In the genomic region with DNA sequence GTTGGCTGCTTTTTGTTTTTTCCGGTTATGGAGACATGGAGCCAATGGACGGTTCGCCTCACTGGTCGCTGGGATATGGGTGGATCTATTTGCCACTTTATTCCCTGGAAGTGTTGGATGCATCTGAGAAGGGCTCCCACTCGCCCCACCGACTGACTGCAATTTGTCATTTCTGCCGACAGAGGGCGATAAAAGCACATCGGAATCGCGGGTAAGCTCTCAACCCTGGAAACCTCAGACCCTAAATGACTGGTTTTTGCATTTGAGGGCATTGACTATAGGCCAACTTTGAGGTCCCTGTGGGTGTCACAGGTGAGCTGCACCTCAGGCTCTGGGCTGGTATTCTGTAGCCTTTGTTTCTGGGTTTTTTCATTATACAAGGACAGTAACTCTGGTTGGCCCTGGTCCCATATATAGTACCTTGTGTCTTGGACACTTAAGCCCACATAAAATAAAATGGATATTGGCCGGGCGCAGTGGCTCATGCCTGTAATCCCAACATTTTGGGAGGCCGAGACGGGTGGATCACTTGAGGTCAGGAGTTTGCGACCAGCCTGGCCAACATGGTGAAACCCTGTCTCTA, we compare ENCODE assay signal across 9 cellular contexts. TPM values are rescaled to one million over a fixed set of nuclear protein-coding genes. Genes with fewer than 3 reads are reported as not detected.
DNase-seq lines count a peak whose midpoint lies in the region; ATAC-seq and TF ChIP-seq lines count a peak whose summit lies in the region.
"Had no signal": no experiment of that assay in that cellular context is flagged by ENCODE, and none has a peak within 500 bp of the region (broad histone marks: within the 10 kb centered on the region; RNA-seq: fewer than 3 reads in every experiment).

No MANE protein-coding gene starts in this region.

- ATAC-seq in HG03025 (IDR thresholded peaks at IDR 0.05; ENCODE audit: low FRiP score, unreplicated experiment) = no peak
- ATAC-seq in GM19463 (IDR thresholded peaks at IDR 0.05; ENCODE audit: unreplicated experiment) = no peak

- H3K27ac Mint-ChIP-seq in CD14-positive monocyte (no peak overlapping the region), osteocyte (ENCODE audit: unreplicated experiment) (no peak overlapping the region)

- no peak for DNase-seq in CD14-positive monocyte (ENCODE audit: low spot score)
- DNase-seq in HAP-1 (ENCODE audit: low spot score in 2 of 2) = peak; percentile 30 to 73
- peak; percentile 13 for DNase-seq in activated T-helper 1 cell treated with Interleukin-2 at 50 U/mL for 16 hours (ENCODE audit: low read depth)
- peak; percentile 40 for DNase-seq in fibroblast of the aortic adventitia (ENCODE audit: low read depth)
- no peak for DNase-seq in osteocyte (ENCODE audit: extremely low spot score, unreplicated experiment)

- H3K4me2 ChIP-seq in OCI-LY3 (ENCODE audit: low read length) = no peak overlapping the region; the same call in 1 of the 2 replicates

- TF ChIP-seq CTCF in CD14-positive monocyte (IDR thresholded peaks at IDR 0.05) (peak; percentile 96), OCI-LY3 (IDR thresholded peaks at IDR 0.05; ENCODE audit: low read depth, low read length) (peak; percentile 66), fibroblast of the aortic adventitia (IDR thresholded peaks at IDR 0.05; ENCODE audit: insufficient read depth, low read length) (peak; percentile 70), osteocyte (IDR thresholded peaks at IDR 0.05) (peak; percentile 76)

- no peak overlapping the region for H3K27ac ChIP-seq in OCI-LY3 (ENCODE audit: low read length)
- H3K27ac ChIP-seq: skin epidermis had no signal

- H3K27me3 Mint-ChIP-seq in CD14-positive monocyte (ENCODE audit: low read depth in 3 of 3) = peaks cover 16 to 19% (median 17%) of the 10 kb centered on the region in 3 donors
- H3K27me3 Mint-ChIP-seq in osteocyte (ENCODE audit: unreplicated experiment) = no peaks in the 10 kb centered on the region

- no peaks in the 10 kb centered on the region for H3K79me2 ChIP-seq in OCI-LY3 (ENCODE audit: low read length)

- no peak overlapping the region for H2AFZ ChIP-seq in OCI-LY3 (ENCODE audit: low read depth, low read length)

- H3K27me3 ChIP-seq in HAP-1 (ENCODE audit: low read depth) (no peaks in the 10 kb centered on the region), OCI-LY3 (ENCODE audit: low read depth, low read length) (peaks cover 12% of the 10 kb centered on the region)

- H3K4me1 Mint-ChIP-seq in CD14-positive monocyte = peaks cover 15% of the 10 kb centered on the region
- H3K4me1 Mint-ChIP-seq in osteocyte (ENCODE audit: unreplicated experiment) = peaks cover 14% of the 10 kb centered on the region

- H3K36me3 ChIP-seq in HAP-1 (replicated peaks) (no peaks in the 10 kb centered on the region), OCI-LY3 (replicated peaks; ENCODE audit: low read depth, low read length) (no peaks in the 10 kb centered on the region)

- H3K9ac ChIP-seq in OCI-LY3 (ENCODE audit: low read length) = no peak overlapping the region

- no peaks in the 10 kb centered on the region for H4K20me1 ChIP-seq in OCI-LY3 (ENCODE audit: insufficient read depth, low read length)

- no peaks in the 10 kb centered on the region for H3K36me3 Mint-ChIP-seq in CD14-positive monocyte
- no peaks in the 10 kb centered on the region for H3K36me3 Mint-ChIP-seq in osteocyte (ENCODE audit: unreplicated experiment)

- intact Hi-C loops in CD14-positive monocyte (cut with micrococcal nuclease) = loop anchor here in 1 of 2 donors (10.0 kb wide), 1 partner anchor 214 kb away; the partner anchor contains the start of gene TM9SF3

- no peaks in the 10 kb centered on the region for H3K9me3 ChIP-seq in HAP-1
- H3K9me3 ChIP-seq in OCI-LY3 (ENCODE audit: insufficient read depth, low read length) = no peaks in the 10 kb centered on the region

- H3K4me3 Mint-ChIP-seq in CD14-positive monocyte = no peak overlapping the region
- H3K4me3 Mint-ChIP-seq in osteocyte (ENCODE audit: unreplicated experiment) = no peak overlapping the region

- in situ Hi-C loops in HAP-1 (cut with MboI; ENCODE audit: low sequenced_read_pairs) = loop anchor here (10.0 kb wide), 1 partner anchor 664 kb away; no protein-coding TSS in a partner anchor

- H3K4me1 ChIP-seq in HAP-1 (peaks cover 6% of the 10 kb centered on the region), OCI-LY3 (ENCODE audit: low read length) (peaks cover 7% of the 10 kb centered on the region)

- H3K9me3 Mint-ChIP-seq in CD14-positive monocyte (peaks cover 0 to 2% (median 0%) of the 10 kb centered on the region in 7 donors), osteocyte (ENCODE audit: unreplicated experiment) (no peaks in the 10 kb centered on the region)

- H3K4me3 ChIP-seq in HAP-1 = no peak overlapping the region
- no peak overlapping the region for H3K4me3 ChIP-seq in OCI-LY3 (ENCODE audit: low read length)
- H3K4me3 ChIP-seq in fibroblast of the aortic adventitia (ENCODE audit: low read depth, low read length) = no peak overlapping the region
- H3K4me3 ChIP-seq: skin epidermis had no signal

RNA-seq across cellular contexts. Expression of gene OPALIN, which starts 11.9 kb away (rescaled TPM):
- not detected for polyA plus RNA-seq in CD14-positive monocyte
- total RNA-seq in fibroblast of the aortic adventitia (ENCODE audit: low replicate concordance) (not detected in 2 replicates), osteocyte (not detected in 2 replicates)

Comparison
In these comparisons a context has a peak if more than half of its experiments do, and no peak if none do; other contexts are left out.
1. DNase-seq: peak in HAP-1 (2 of 2), activated T-helper 1 cell treated with Interleukin-2 at 50 U/mL for 16 hours (single experiment) and fibroblast of the aortic adventitia (single experiment); none in CD14-positive monocyte (single experiment) and osteocyte (single experiment).
2. Peak in every context shown above with its lines, with median percentiles within 50 percentile points of each other: CTCF ChIP-seq.